Comparison of ENCODE assay signal across 1 cellular context in genomic region chr3:33231755-33232465, GRCh38.
TF ChIP-seq lines count a peak whose summit lies in the region.

No MANE protein-coding gene starts in this region.

TF ChIP-seq in HepG2, 621 proteins besides CTCF, POLR2A, EP300 and RAD21:
- no peak for TF ChIP-seq ZNF770 (CRISPR knock-in tag; IDR thresholded peaks at IDR 0.05)
- TF ChIP-seq ZNF569 (CRISPR knock-in tag; IDR thresholded peaks at IDR 0.05; ENCODE audit: borderline replicate concordance): no peak
- TF ChIP-seq STAT5B (CRISPR knock-in tag; IDR thresholded peaks at IDR 0.05): no peak
- TF ChIP-seq SSRP1 (CRISPR knock-in tag; IDR thresholded peaks at IDR 0.05): no peak
- TF ChIP-seq ZMYM4 (CRISPR knock-in tag; IDR thresholded peaks at IDR 0.05): no peak
- TF ChIP-seq ZNF562 (CRISPR knock-in tag; IDR thresholded peaks at IDR 0.05; ENCODE audit: borderline replicate concordance): no peak
- no peak for TF ChIP-seq ZNF253 (CRISPR knock-in tag; IDR thresholded peaks at IDR 0.05; ENCODE audit: borderline replicate concordance)
- no peak for TF ChIP-seq TFE3 (CRISPR knock-in tag; IDR thresholded peaks at IDR 0.05)
- no peak for TF ChIP-seq JUN (CRISPR knock-in tag; IDR thresholded peaks at IDR 0.05)
- no peak for TF ChIP-seq HMGXB3 (CRISPR knock-in tag; IDR thresholded peaks at IDR 0.05; ENCODE audit: borderline replicate concordance)
